In the genomic region with DNA sequence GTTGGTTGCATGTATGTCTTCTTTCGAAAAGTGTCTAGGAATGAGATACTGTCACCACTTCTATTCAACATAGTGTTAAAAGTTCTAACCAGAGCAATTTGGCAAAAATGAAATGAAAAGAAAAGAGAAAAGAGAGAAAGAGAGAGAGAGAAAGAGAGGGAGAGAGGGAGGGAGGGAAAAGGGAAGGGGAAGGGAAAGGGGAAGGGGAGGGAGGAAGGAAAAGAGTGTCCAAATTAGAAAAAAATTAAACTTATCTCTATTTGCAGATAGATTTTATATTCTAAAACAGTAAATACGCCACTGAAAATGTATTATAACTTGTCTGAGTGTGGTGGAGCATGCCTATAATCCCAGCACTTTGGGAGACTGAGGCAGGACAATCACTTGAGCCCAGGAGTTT, we compare ENCODE assay signal across 2 cellular contexts.
TF ChIP-seq lines count a peak whose summit lies in the region.

No MANE protein-coding gene starts in this region.

TF ChIP-seq in HepG2, 621 proteins besides CTCF, POLR2A, EP300 and RAD21:
- peak; percentile 93 for TF ChIP-seq HNRNPK (IDR thresholded peaks at IDR 0.05; ENCODE audit: low read depth, low read length, poor library complexity, severe bottlenecking)
- TF ChIP-seq, protein P1, sequence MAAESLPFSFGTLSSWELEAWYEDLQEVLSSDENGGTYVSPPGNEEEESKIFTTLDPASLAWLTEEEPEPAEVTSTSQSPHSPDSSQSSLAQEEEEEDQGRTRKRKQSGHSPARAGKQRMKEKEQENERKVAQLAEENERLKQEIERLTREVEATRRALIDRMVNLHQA (CRISPR knock-in tag; IDR thresholded peaks at IDR 0.05): no peak

TF ChIP-seq in K562, 482 proteins besides CTCF, POLR2A, EP300 and RAD21:
- TF ChIP-seq, protein P2, sequence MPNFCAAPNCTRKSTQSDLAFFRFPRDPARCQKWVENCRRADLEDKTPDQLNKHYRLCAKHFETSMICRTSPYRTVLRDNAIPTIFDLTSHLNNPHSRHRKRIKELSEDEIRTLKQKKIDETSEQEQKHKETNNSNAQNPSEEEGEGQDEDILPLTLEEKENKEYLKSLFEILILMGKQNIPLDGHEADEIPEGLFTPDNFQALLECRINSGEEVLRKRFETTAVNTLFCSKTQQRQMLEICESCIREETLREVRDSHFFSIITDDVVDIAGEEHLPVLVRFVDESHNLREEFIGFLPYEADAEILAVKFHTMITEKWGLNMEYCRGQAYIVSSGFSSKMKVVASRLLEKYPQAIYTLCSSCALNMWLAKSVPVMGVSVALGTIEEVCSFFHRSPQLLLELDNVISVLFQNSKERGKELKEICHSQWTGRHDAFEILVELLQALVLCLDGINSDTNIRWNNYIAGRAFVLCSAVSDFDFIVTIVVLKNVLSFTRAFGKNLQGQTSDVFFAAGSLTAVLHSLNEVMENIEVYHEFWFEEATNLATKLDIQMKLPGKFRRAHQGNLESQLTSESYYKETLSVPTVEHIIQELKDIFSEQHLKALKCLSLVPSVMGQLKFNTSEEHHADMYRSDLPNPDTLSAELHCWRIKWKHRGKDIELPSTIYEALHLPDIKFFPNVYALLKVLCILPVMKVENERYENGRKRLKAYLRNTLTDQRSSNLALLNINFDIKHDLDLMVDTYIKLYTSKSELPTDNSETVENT (CRISPR knock-in tag; IDR thresholded peaks at IDR 0.05): no peak
- no peak for TF ChIP-seq ZBED1 (IDR thresholded peaks at IDR 0.05)
- TF ChIP-seq ZNF263 (CRISPR knock-in tag; IDR thresholded peaks at IDR 0.05; ENCODE audit: borderline replicate concordance): no peak
- no peak for TF ChIP-seq ZNF699 (CRISPR knock-in tag; IDR thresholded peaks at IDR 0.05; ENCODE audit: insufficient replicate concordance)
- TF ChIP-seq ZNF436 (CRISPR knock-in tag; IDR thresholded peaks at IDR 0.05): no peak
- TF ChIP-seq BRF1 (IDR thresholded peaks at IDR 0.05; ENCODE audit: borderline replicate concordance, extremely low read depth, insufficient read length): no peak
- TF ChIP-seq, protein P3, sequence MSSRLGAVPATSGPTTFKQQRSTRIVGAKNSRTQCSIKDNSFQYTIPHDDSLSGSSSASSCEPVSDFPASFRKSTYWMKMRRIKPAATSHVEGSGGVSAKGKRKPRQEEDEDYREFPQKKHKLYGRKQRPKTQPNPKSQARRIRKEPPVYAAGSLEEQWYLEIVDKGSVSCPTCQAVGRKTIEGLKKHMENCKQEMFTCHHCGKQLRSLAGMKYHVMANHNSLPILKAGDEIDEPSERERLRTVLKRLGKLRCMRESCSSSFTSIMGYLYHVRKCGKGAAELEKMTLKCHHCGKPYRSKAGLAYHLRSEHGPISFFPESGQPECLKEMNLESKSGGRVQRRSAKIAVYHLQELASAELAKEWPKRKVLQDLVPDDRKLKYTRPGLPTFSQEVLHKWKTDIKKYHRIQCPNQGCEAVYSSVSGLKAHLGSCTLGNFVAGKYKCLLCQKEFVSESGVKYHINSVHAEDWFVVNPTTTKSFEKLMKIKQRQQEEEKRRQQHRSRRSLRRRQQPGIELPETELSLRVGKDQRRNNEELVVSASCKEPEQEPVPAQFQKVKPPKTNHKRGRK (tag; IDR thresholded peaks at IDR 0.05): peak; percentile 85
- peak; percentile 60 for TF ChIP-seq PCBP1 (IDR thresholded peaks at IDR 0.05; ENCODE audit: low read depth, low read length, poor library complexity, severe bottlenecking)
- peak; percentile 69 for TF ChIP-seq HNRNPK (IDR thresholded peaks at IDR 0.05; ENCODE audit: low read depth, low read length, poor library complexity, severe bottlenecking)
- TF ChIP-seq POU5F1 (IDR thresholded peaks at IDR 0.05; ENCODE audit: borderline replicate concordance, low read depth, low read length, partially characterized antibody): no peak
- TF ChIP-seq PCBP2 (IDR thresholded peaks at IDR 0.05; ENCODE audit: low read depth, low read length, poor library complexity, severe bottlenecking): peak; percentile 61
